In genomic region chr9:16099901-16100300, GRCh38 we compare ENCODE assay signal across 14 cellular contexts.
"Had no signal": no experiment of that assay in that cellular context is flagged by ENCODE, and none has a peak within 500 bp of the region (broad histone marks: within the 10 kb centered on the region; RNA-seq: fewer than 3 reads in every experiment).

No MANE protein-coding gene starts in this region.

- H3K27ac ChIP-seq: prostate gland, right lobe of liver, WERI-Rb-1 had no signal

- H3K4me1 ChIP-seq: right lobe of liver had no signal

- H3K27ac Mint-ChIP-seq: activated CD4-positive, alpha-beta memory T cell treated with anti-CD3 and anti-CD28 coated beads, Interleukin-2, amount 10 ng/mL, durations not matched to agents 7 days and 5 days; activated CD4-positive, alpha-beta T cell treated with anti-CD3 and anti-CD28 coated beads for 36 hours; activated naive CD4-positive, alpha-beta T cell treated with anti-CD3 and anti-CD28 coated beads, Interleukin-2, amount 10 ng/mL, durations not matched to agents 7 days and 5 days; activated T-cell treated with anti-CD3 and anti-CD28 coated beads, Interleukin-2, amount 50 U/mL, for 24 hours; immature natural killer cell; T-helper 17 cell had no signal

- H3K9me3 Mint-ChIP-seq: activated CD4-positive, alpha-beta memory T cell treated with anti-CD3 and anti-CD28 coated beads, Interleukin-2, amount 10 ng/mL, durations not matched to agents 7 days and 5 days; activated T-cell treated with anti-CD3 and anti-CD28 coated beads, Interleukin-2, amount 50 U/mL, for 24 hours had no signal

- ATAC-seq: activated CD4-positive, alpha-beta T cell treated with anti-CD3 and anti-CD28 coated beads for 36 hours; esophagus mucosa; T-helper 17 cell had no signal

- FAIRE-seq: colon, endometrium, urothelium cell line had no signal

- H3K4me3 Mint-ChIP-seq: activated CD4-positive, alpha-beta memory T cell treated with anti-CD3 and anti-CD28 coated beads, Interleukin-2, amount 10 ng/mL, durations not matched to agents 7 days and 5 days; activated CD4-positive, alpha-beta T cell treated with anti-CD3 and anti-CD28 coated beads for 36 hours; activated naive CD4-positive, alpha-beta T cell treated with anti-CD3 and anti-CD28 coated beads, Interleukin-2, amount 10 ng/mL, durations not matched to agents 7 days and 5 days; activated T-cell treated with anti-CD3 and anti-CD28 coated beads, Interleukin-2, amount 50 U/mL, for 24 hours; immature natural killer cell; T-helper 17 cell had no signal

- H3K9me3 ChIP-seq: ascending aorta, prostate gland, right lobe of liver had no signal

- H3K4me3 ChIP-seq: prostate gland, right lobe of liver had no signal

- H3K4me1 Mint-ChIP-seq: activated CD4-positive, alpha-beta memory T cell treated with anti-CD3 and anti-CD28 coated beads, Interleukin-2, amount 10 ng/mL, durations not matched to agents 7 days and 5 days; activated CD4-positive, alpha-beta T cell treated with anti-CD3 and anti-CD28 coated beads for 36 hours; activated naive CD4-positive, alpha-beta T cell treated with anti-CD3 and anti-CD28 coated beads, Interleukin-2, amount 10 ng/mL, durations not matched to agents 7 days and 5 days; immature natural killer cell; T-helper 17 cell had no signal

- H3K36me3 ChIP-seq: ascending aorta, prostate gland, right lobe of liver, WERI-Rb-1 had no signal

- H3K27me3 Mint-ChIP-seq: activated CD4-positive, alpha-beta memory T cell treated with anti-CD3 and anti-CD28 coated beads, Interleukin-2, amount 10 ng/mL, durations not matched to agents 7 days and 5 days; activated naive CD4-positive, alpha-beta T cell treated with anti-CD3 and anti-CD28 coated beads, Interleukin-2, amount 10 ng/mL, durations not matched to agents 7 days and 5 days; activated T-cell treated with anti-CD3 and anti-CD28 coated beads, Interleukin-2, amount 50 U/mL, for 24 hours; T-helper 17 cell had no signal

- DNase-seq: activated CD4-positive, alpha-beta memory T cell treated with anti-CD3 and anti-CD28 coated beads, Interleukin-2, amount 10 ng/mL, durations not matched to agents 7 days and 5 days; activated CD4-positive, alpha-beta T cell treated with anti-CD3 and anti-CD28 coated beads for 36 hours; activated naive CD4-positive, alpha-beta T cell treated with anti-CD3 and anti-CD28 coated beads, Interleukin-2, amount 10 ng/mL, durations not matched to agents 7 days and 5 days; activated T-cell treated with anti-CD3 and anti-CD28 coated beads, Interleukin-2, amount 50 U/mL, for 24 hours; immature natural killer cell; right lobe of liver; T-helper 17 cell; WERI-Rb-1 had no signal

- H3K36me3 Mint-ChIP-seq: activated naive CD4-positive, alpha-beta T cell treated with anti-CD3 and anti-CD28 coated beads, Interleukin-2, amount 10 ng/mL, durations not matched to agents 7 days and 5 days; immature natural killer cell had no signal

- H3K27me3 ChIP-seq: ascending aorta, right lobe of liver had no signal
